Comparison of ENCODE assay signal across 12 cellular contexts in the genomic region with DNA sequence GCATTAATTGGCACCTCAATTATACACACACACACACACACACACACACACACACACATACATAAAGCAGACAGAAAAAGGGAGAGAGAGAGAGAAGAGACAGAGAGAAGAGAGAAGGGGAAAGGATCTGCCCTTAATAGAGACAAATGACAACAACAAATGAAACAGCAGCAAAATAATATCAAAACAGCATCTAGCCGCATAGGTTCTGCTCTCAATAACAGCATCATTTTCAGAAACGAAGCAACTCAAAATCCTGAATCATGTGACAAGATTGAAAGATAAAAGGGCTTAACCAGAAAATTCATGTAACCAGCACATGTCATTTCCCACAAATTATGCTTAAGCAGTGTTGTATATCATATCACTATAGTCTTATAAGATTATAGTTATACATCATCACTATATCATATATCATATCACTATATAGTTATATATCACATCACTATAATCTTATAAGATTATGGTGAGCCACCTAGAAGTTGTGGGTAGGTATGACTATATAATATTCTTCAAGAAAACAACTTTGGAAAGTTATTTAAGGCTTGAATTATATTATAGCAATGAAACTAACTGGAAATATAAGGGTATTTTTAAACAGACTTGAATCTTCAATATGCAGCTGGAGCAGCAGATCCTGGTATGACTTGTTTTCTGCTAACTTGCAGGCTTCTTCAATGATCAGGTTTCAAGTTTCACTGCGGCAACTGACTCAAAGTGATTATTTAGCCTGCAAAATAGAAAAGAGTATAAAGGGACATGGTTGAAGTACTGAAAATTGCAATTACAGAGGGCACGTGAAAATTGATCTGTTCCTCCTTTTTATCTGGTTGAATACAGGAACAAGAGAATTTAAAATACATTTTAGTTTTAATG. TPM values are rescaled to one million over a fixed set of nuclear protein-coding genes. Genes with fewer than 3 reads are reported as not detected.
DNase-seq lines count a peak whose midpoint lies in the region; ATAC-seq and TF ChIP-seq lines count a peak whose summit lies in the region.
"Had no signal": no experiment of that assay in that cellular context is flagged by ENCODE, and none has a peak within 500 bp of the region (broad histone marks: within the 10 kb centered on the region; RNA-seq: fewer than 3 reads in every experiment).

No MANE protein-coding gene starts in this region.

- H3K36me3 ChIP-seq in heart left ventricle: no peaks in the 10 kb centered on the region
- H3K36me3 ChIP-seq: BE2C had no signal

- CTCF ChIA-PET in activated CD8-positive, alpha-beta memory T cell treated with anti-CD3 and anti-CD28 coated beads, Interleukin-2, amount 10 ng/mL, durations not matched to agents 7 days and 5 days (lab: Charles Lee): interaction anchor here (2.0 to 4.9 kb wide), 3 partner anchors 13 to 17 kb away, joined by 9 to 36 read pairs (median 15); no protein-coding TSS in a partner anchor

- WGBS in heart left ventricle, 4 donors: 74 to 85% (median 80%) methylated on average over 4 of the region's 4 CpGs

- H3K27me3 Mint-ChIP-seq in activated CD8-positive, alpha-beta memory T cell treated with anti-CD3 and anti-CD28 coated beads, Interleukin-2, amount 10 ng/mL, durations not matched to agents 7 days and 5 days: no peaks in the 10 kb centered on the region
- H3K27me3 Mint-ChIP-seq in activated naive CD8-positive, alpha-beta T cell treated with anti-CD3 and anti-CD28 coated beads, Interleukin-2, amount 50 U/mL, for 24 hours: no peaks in the 10 kb centered on the region

- peaks cover 12% of the 10 kb centered on the region for H3K9me3 Mint-ChIP-seq in activated CD8-positive, alpha-beta memory T cell treated with anti-CD3 and anti-CD28 coated beads, Interleukin-2, amount 10 ng/mL, durations not matched to agents 7 days and 5 days (ENCODE audit: low read depth)
- H3K9me3 Mint-ChIP-seq in activated naive CD8-positive, alpha-beta T cell treated with anti-CD3 and anti-CD28 coated beads, Interleukin-2, amount 50 U/mL, for 24 hours: peaks cover 23% of the 10 kb centered on the region
- H3K9me3 Mint-ChIP-seq: immature natural killer cell had no signal

- ATAC-seq in activated CD8-positive, alpha-beta memory T cell treated with anti-CD3 and anti-CD28 coated beads, Interleukin-2, amount 10 ng/mL, durations not matched to agents 7 days and 5 days: peak; percentile 57
- ATAC-seq in activated naive CD8-positive, alpha-beta T cell treated with anti-CD3 and anti-CD28 coated beads, Interleukin-2, amount 50 U/mL, for 24 hours: peak; percentile 21
- ATAC-seq in sciatic nerve (peak; percentile 10), heart left ventricle (no peak)

- H3K9me3 ChIP-seq in heart left ventricle: no peaks in the 10 kb centered on the region
- H3K9me3 ChIP-seq: BE2C had no signal

- peak overlapping the region; percentile 94 for H3K27ac Mint-ChIP-seq in activated CD8-positive, alpha-beta memory T cell treated with anti-CD3 and anti-CD28 coated beads, Interleukin-2, amount 10 ng/mL, durations not matched to agents 7 days and 5 days
- peak overlapping the region; percentile 86 for H3K27ac Mint-ChIP-seq in activated naive CD8-positive, alpha-beta T cell treated with anti-CD3 and anti-CD28 coated beads, Interleukin-2, amount 50 U/mL, for 24 hours

- DNase-seq in activated CD8-positive, alpha-beta memory T cell treated with anti-CD3 and anti-CD28 coated beads, Interleukin-2, amount 10 ng/mL, durations not matched to agents 7 days and 5 days: peak; percentile 59
- DNase-seq in activated CD8-positive, alpha-beta memory T cell treated with anti-CD3 and anti-CD28 coated beads, Interleukin-2, amount 50 U/mL, for 48 hours: no peak
- DNase-seq in NCI-H146 treated with DMSO at 0.1 percent for 48 hours (lab: John Stamatoyannopoulos, UW; ENCODE audit: unreplicated experiment) (peak; percentile 46), sciatic nerve (ENCODE audit: low spot score) (no peak), AG20443 (ENCODE audit: low spot score) (no peak), dorsolateral prefrontal cortex (no peak), heart left ventricle (no peak)
- no peak for DNase-seq in activated naive CD8-positive, alpha-beta T cell treated with anti-CD3 and anti-CD28 coated beads, Interleukin-2, amount 50 U/mL, for 24 hours
- DNase-seq: BE2C, GOT3, occipital lobe had no signal

- no peak for TF ChIP-seq POLR2A in heart left ventricle (IDR thresholded peaks at IDR 0.05)

- TF ChIP-seq CTCF in dorsolateral prefrontal cortex (IDR thresholded peaks at IDR 0.05 in 54 of 56, conservative IDR thresholded peaks at IDR 0.05 in 2 of 56; ENCODE audit: low read depth in 1 of 56, partially characterized antibody in 56 of 56) (no peak), heart left ventricle (IDR thresholded peaks at IDR 0.05) (no peak)

- peaks cover 0 to 22% (median 0%) of the 10 kb centered on the region in 12 donors for H3K4me1 ChIP-seq in heart left ventricle
- H3K4me1 ChIP-seq: BE2C had no signal

- H3K4me3 Mint-ChIP-seq in activated CD8-positive, alpha-beta memory T cell treated with anti-CD3 and anti-CD28 coated beads, Interleukin-2, amount 10 ng/mL, durations not matched to agents 7 days and 5 days: peak overlapping the region; percentile 62
- H3K4me3 Mint-ChIP-seq in activated naive CD8-positive, alpha-beta T cell treated with anti-CD3 and anti-CD28 coated beads, Interleukin-2, amount 50 U/mL, for 24 hours: peak overlapping the region; percentile 58

- H3K4me1 Mint-ChIP-seq in activated CD8-positive, alpha-beta memory T cell treated with anti-CD3 and anti-CD28 coated beads, Interleukin-2, amount 10 ng/mL, durations not matched to agents 7 days and 5 days: peaks cover 45% of the 10 kb centered on the region
- peaks cover 48% of the 10 kb centered on the region for H3K4me1 Mint-ChIP-seq in activated naive CD8-positive, alpha-beta T cell treated with anti-CD3 and anti-CD28 coated beads, Interleukin-2, amount 50 U/mL, for 24 hours

- H3K27ac ChIP-seq in dorsolateral prefrontal cortex (peak overlapping the region in 1 of 59 donors; percentile 13), heart left ventricle (no peak overlapping the region)

- peaks cover 22% of the 10 kb centered on the region for H3K36me3 Mint-ChIP-seq in activated CD8-positive, alpha-beta memory T cell treated with anti-CD3 and anti-CD28 coated beads, Interleukin-2, amount 10 ng/mL, durations not matched to agents 7 days and 5 days
- H3K36me3 Mint-ChIP-seq in activated naive CD8-positive, alpha-beta T cell treated with anti-CD3 and anti-CD28 coated beads, Interleukin-2, amount 50 U/mL, for 24 hours (ENCODE audit: low read depth): peaks cover 17% of the 10 kb centered on the region
- H3K36me3 Mint-ChIP-seq: immature natural killer cell had no signal

- H3K4me3 ChIP-seq in dorsolateral prefrontal cortex: peak overlapping the region in 2 of 59 donors; percentile 5 to 26
- H3K4me3 ChIP-seq in heart left ventricle: no peak overlapping the region

- intact Hi-C loops in sciatic nerve (cut with DNase I): no loop called here
- intact Hi-C loops in dorsolateral prefrontal cortex (cut with DNase I): no loop called here
- intact Hi-C loops in heart left ventricle (cut with DNase I): no loop called here

- H3K27me3 ChIP-seq in dorsolateral prefrontal cortex (no peaks in the 10 kb centered on the region), heart left ventricle (no peaks in the 10 kb centered on the region)
- H3K27me3 ChIP-seq: BE2C had no signal

RNA-seq across cellular contexts. Expression of a gene that starts 16.1 kb away (rescaled TPM):
- total RNA-seq in activated CD8-positive, alpha-beta memory T cell treated with anti-CD3 and anti-CD28 coated beads, Interleukin-2, amount 10 ng/mL, durations not matched to agents 7 days and 5 days: 10 to 100 TPM; 17.4 to 18.2 TPM
- 27.9 TPM for total RNA-seq in sciatic nerve
- 10 to 100 TPM; 11.8 to 23.3 (median 17.3) TPM for total RNA-seq in dorsolateral prefrontal cortex
- 10 to 100 TPM in 4 of 9 donors, 1 to 10 TPM in 5; 8.7 to 14.0 (median 9.6) TPM for total RNA-seq in heart left ventricle
- polyA plus RNA-seq in heart left ventricle: 1 to 10 TPM; 6.4 to 8.7 TPM

Comparison
In these comparisons a context has a peak if more than half of its experiments do, and no peak if none do; other contexts are left out.
1. DNase-seq: peak in activated CD8-positive, alpha-beta memory T cell treated with anti-CD3 and anti-CD28 coated beads, Interleukin-2, amount 10 ng/mL, durations not matched to agents 7 days and 5 days (single experiment) and NCI-H146 treated with DMSO at 0.1 percent for 48 hours (single experiment); none in activated CD8-positive, alpha-beta memory T cell treated with anti-CD3 and anti-CD28 coated beads, Interleukin-2, amount 50 U/mL, for 48 hours (single experiment), activated naive CD8-positive, alpha-beta T cell treated with anti-CD3 and anti-CD28 coated beads, Interleukin-2, amount 50 U/mL, for 24 hours (single experiment), sciatic nerve (single experiment), AG20443 (single experiment), dorsolateral prefrontal cortex (0 of 10) and heart left ventricle (0 of 5).
2. ATAC-seq: peak in activated CD8-positive, alpha-beta memory T cell treated with anti-CD3 and anti-CD28 coated beads, Interleukin-2, amount 10 ng/mL, durations not matched to agents 7 days and 5 days (single experiment), activated naive CD8-positive, alpha-beta T cell treated with anti-CD3 and anti-CD28 coated beads, Interleukin-2, amount 50 U/mL, for 24 hours (single experiment) and sciatic nerve (single experiment); none in heart left ventricle (0 of 4).